Comparison of ENCODE assay signal across 11 cellular contexts in genomic region chr10:46516660-46517416, GRCh38. TPM values are rescaled to one million over a fixed set of nuclear protein-coding genes. Genes with fewer than 3 reads are reported as not detected.
DNase-seq lines count a peak whose midpoint lies in the region; ATAC-seq and TF ChIP-seq lines count a peak whose summit lies in the region.
"Had no signal": no experiment of that assay in that cellular context is flagged by ENCODE, and none has a peak within 500 bp of the region (broad histone marks: within the 10 kb centered on the region; RNA-seq: fewer than 3 reads in every experiment).

No MANE protein-coding gene starts in this region.

- no peaks in the 10 kb centered on the region for H3K36me3 Mint-ChIP-seq in activated T-helper 1 cell treated with anti-CD3 and anti-CD28 coated beads, Interleukin-12 subunit alpha, Interleukin-12 subunit beta, Interleukin-2, Interleukin-4 antibody, amounts not matched to agents 30 ng/mL and 10 ng/mL and 1 ng/mL, durations not matched to agents 14 hours and 24 hours and 36 hours (ENCODE audit: low read depth)
- H3K36me3 Mint-ChIP-seq: activated naive CD8-positive, alpha-beta T cell treated with anti-CD3 and anti-CD28 coated beads, Interleukin-2, amount 10 ng/mL, durations not matched to agents 7 days and 5 days had no signal

- H2AFZ ChIP-seq in ACC112 (ENCODE audit: low read length, unreplicated experiment), result peak overlapping the region; percentile 81

- no peaks in the 10 kb centered on the region for H3K79me2 ChIP-seq in ACC112 (ENCODE audit: control insufficient read depth, insufficient read depth, low read length, unreplicated experiment)

- H3K36me3 ChIP-seq in ACC112 (ENCODE audit: insufficient read depth, low read length) (no peaks in the 10 kb centered on the region), left lung (no peaks in the 10 kb centered on the region)
- H3K36me3 ChIP-seq: uterus had no signal

- H3K27ac Mint-ChIP-seq in activated T-helper 1 cell treated with anti-CD3 and anti-CD28 coated beads, Interleukin-12 subunit alpha, Interleukin-12 subunit beta, Interleukin-2, Interleukin-4 antibody, amounts not matched to agents 30 ng/mL and 10 ng/mL and 1 ng/mL, durations not matched to agents 14 hours and 24 hours and 36 hours, result no peak overlapping the region
- H3K27ac Mint-ChIP-seq: activated naive CD8-positive, alpha-beta T cell treated with anti-CD3 and anti-CD28 coated beads, Interleukin-2, amount 10 ng/mL, durations not matched to agents 7 days and 5 days had no signal

- in situ Hi-C loops in astrocyte of the spinal cord (cut with HindIII; ENCODE audit: low sequenced_read_pairs) (no loop called here), KBM-7 (cut with MboI; ENCODE audit: low pct_unique_long_range_greater_than_20kb, low sequenced_read_pairs) (no loop called here)

- H3K9me3 ChIP-seq in left lung, result no peaks in the 10 kb centered on the region
- H3K9me3 ChIP-seq: uterus had no signal

- H3K4me3 Mint-ChIP-seq in activated T-helper 1 cell treated with anti-CD3 and anti-CD28 coated beads, Interleukin-12 subunit alpha, Interleukin-12 subunit beta, Interleukin-2, Interleukin-4 antibody, amounts not matched to agents 30 ng/mL and 10 ng/mL and 1 ng/mL, durations not matched to agents 14 hours and 24 hours and 36 hours, result no peak overlapping the region
- H3K4me3 Mint-ChIP-seq: activated naive CD8-positive, alpha-beta T cell treated with anti-CD3 and anti-CD28 coated beads, Interleukin-2, amount 10 ng/mL, durations not matched to agents 7 days and 5 days had no signal

- no peaks in the 10 kb centered on the region for H3K9me3 Mint-ChIP-seq in activated T-helper 1 cell treated with anti-CD3 and anti-CD28 coated beads, Interleukin-12 subunit alpha, Interleukin-12 subunit beta, Interleukin-2, Interleukin-4 antibody, amounts not matched to agents 30 ng/mL and 10 ng/mL and 1 ng/mL, durations not matched to agents 14 hours and 24 hours and 36 hours
- H3K9me3 Mint-ChIP-seq: activated naive CD8-positive, alpha-beta T cell treated with anti-CD3 and anti-CD28 coated beads, Interleukin-2, amount 10 ng/mL, durations not matched to agents 7 days and 5 days had no signal

- H3K27me3 Mint-ChIP-seq in activated T-helper 1 cell treated with anti-CD3 and anti-CD28 coated beads, Interleukin-12 subunit alpha, Interleukin-12 subunit beta, Interleukin-2, Interleukin-4 antibody, amounts not matched to agents 30 ng/mL and 10 ng/mL and 1 ng/mL, durations not matched to agents 14 hours and 24 hours and 36 hours (ENCODE audit: insufficient read depth), result peaks cover 4% of the 10 kb centered on the region
- H3K27me3 Mint-ChIP-seq: activated naive CD8-positive, alpha-beta T cell treated with anti-CD3 and anti-CD28 coated beads, Interleukin-2, amount 10 ng/mL, durations not matched to agents 7 days and 5 days had no signal

- H3K27ac ChIP-seq in ACC112 (ENCODE audit: low read depth, low read length) (peak overlapping the region; percentile 23; the same call in 1 of the 2 replicates), left lung (no peak overlapping the region)
- H3K27ac ChIP-seq: uterus had no signal

- ATAC-seq in left lung, result peak; percentile 51
- no peak for ATAC-seq in HG03196 (IDR thresholded peaks at IDR 0.05; ENCODE audit: unreplicated experiment)
- no peak for ATAC-seq in HG03520 (IDR thresholded peaks at IDR 0.05; ENCODE audit: unreplicated experiment)
- ATAC-seq: K562 had no signal

- TF ChIP-seq CTCF in HFF-Myc (IDR thresholded peaks at IDR 0.05; ENCODE audit: low read depth, low read length, missing control alignments) (no peak), astrocyte of the spinal cord (IDR thresholded peaks at IDR 0.05; ENCODE audit: low read depth, low read length) (no peak), left lung (IDR thresholded peaks at IDR 0.05) (no peak)

- H3K4me1 Mint-ChIP-seq in activated T-helper 1 cell treated with anti-CD3 and anti-CD28 coated beads, Interleukin-12 subunit alpha, Interleukin-12 subunit beta, Interleukin-2, Interleukin-4 antibody, amounts not matched to agents 30 ng/mL and 10 ng/mL and 1 ng/mL, durations not matched to agents 14 hours and 24 hours and 36 hours (ENCODE audit: low read depth), result no peaks in the 10 kb centered on the region
- H3K4me1 Mint-ChIP-seq: activated naive CD8-positive, alpha-beta T cell treated with anti-CD3 and anti-CD28 coated beads, Interleukin-2, amount 10 ng/mL, durations not matched to agents 7 days and 5 days had no signal

- peaks cover 18% of the 10 kb centered on the region for H3K4me1 ChIP-seq in ACC112 (ENCODE audit: control insufficient read depth, insufficient read depth, low read length, unreplicated experiment)
- H3K4me1 ChIP-seq in left lung, result no peaks in the 10 kb centered on the region
- H3K4me1 ChIP-seq: uterus had no signal

- DNase-seq in HFF-Myc (ENCODE audit: extremely low read depth, low read depth) (peak; percentile 56), astrocyte of the spinal cord (ENCODE audit: low read depth, low spot score) (peak; percentile 76), left lung (peak in 1 of 2 donors; percentile 24), KBM-7 (no peak)
- DNase-seq in activated T-helper 1 cell treated with anti-CD3 and anti-CD28 coated beads, Interleukin-12 subunit alpha, Interleukin-12 subunit beta, Interleukin-2, Interleukin-4 antibody, amounts not matched to agents 30 ng/mL and 10 ng/mL and 1 ng/mL, durations not matched to agents 14 hours and 24 hours and 36 hours (ENCODE audit: low spot score), result no peak
- DNase-seq: activated naive CD8-positive, alpha-beta T cell treated with anti-CD3 and anti-CD28 coated beads, Interleukin-2, amount 10 ng/mL, durations not matched to agents 7 days and 5 days had no signal

- intact Hi-C loops in left lung (cut with DNase I), result no loop called here
- intact Hi-C loops in activated T-helper 1 cell treated with anti-CD3 and anti-CD28 coated beads, Interleukin-12 subunit alpha, Interleukin-12 subunit beta, Interleukin-2, Interleukin-4 antibody, amounts not matched to agents 30 ng/mL and 10 ng/mL and 1 ng/mL, durations not matched to agents 14 hours and 24 hours and 36 hours (cut with micrococcal nuclease), result no loop called here

- H3K4me3 ChIP-seq in ACC112 (ENCODE audit: low read depth, low read length) (no peak overlapping the region), HFF-Myc (replicated peaks; ENCODE audit: low read depth, low read length) (no peak overlapping the region), astrocyte of the spinal cord (ENCODE audit: low read depth, low read length) (no peak overlapping the region), left lung (no peak overlapping the region)
- H3K4me3 ChIP-seq: K562, uterus had no signal

- H3K27me3 ChIP-seq in ACC112 (ENCODE audit: insufficient read depth, low read length) (no peaks in the 10 kb centered on the region), left lung (no peaks in the 10 kb centered on the region)
- H3K27me3 ChIP-seq: uterus had no signal

RNA-seq across cellular contexts. Expression of gene GPRIN2, which starts 39.6 kb away (rescaled TPM):
- total RNA-seq in left lung, result 10 to 100 TPM; 20.2 to 39.8 TPM
- not detected in 2 replicates for total RNA-seq in activated T-helper 1 cell treated with anti-CD3 and anti-CD28 coated beads, Interleukin-12 subunit alpha, Interleukin-12 subunit beta, Interleukin-2, Interleukin-4 antibody, amounts not matched to agents 30 ng/mL and 10 ng/mL and 1 ng/mL, durations not matched to agents 14 hours and 24 hours and 36 hours
- total RNA-seq: activated naive CD8-positive, alpha-beta T cell treated with anti-CD3 and anti-CD28 coated beads, Interleukin-2, amount 10 ng/mL, durations not matched to agents 7 days and 5 days; K562 had no signal

RNA-seq across cellular contexts. Expression of gene NPY4R, which starts 51.1 kb away (rescaled TPM):
- under 1 TPM; 0.32 to 0.58 TPM for total RNA-seq in left lung
- not detected in 2 replicates for total RNA-seq in activated T-helper 1 cell treated with anti-CD3 and anti-CD28 coated beads, Interleukin-12 subunit alpha, Interleukin-12 subunit beta, Interleukin-2, Interleukin-4 antibody, amounts not matched to agents 30 ng/mL and 10 ng/mL and 1 ng/mL, durations not matched to agents 14 hours and 24 hours and 36 hours
- total RNA-seq: activated naive CD8-positive, alpha-beta T cell treated with anti-CD3 and anti-CD28 coated beads, Interleukin-2, amount 10 ng/mL, durations not matched to agents 7 days and 5 days; K562; uterus had no signal

Comparison
In these comparisons a context has a peak if more than half of its experiments do, and no peak if none do; other contexts are left out.
1. DNase-seq: peak in HFF-Myc (single experiment) and astrocyte of the spinal cord (single experiment); none in activated T-helper 1 cell treated with anti-CD3 and anti-CD28 coated beads, Interleukin-12 subunit alpha, Interleukin-12 subunit beta, Interleukin-2, Interleukin-4 antibody, amounts not matched to agents 30 ng/mL and 10 ng/mL and 1 ng/mL, durations not matched to agents 14 hours and 24 hours and 36 hours (single experiment) and KBM-7 (single experiment).
2. RNA of gene GPRIN2, which starts 39.6 kb away (total RNA-seq): 20.2 to 39.8 TPM in left lung; not detected in activated T-helper 1 cell treated with anti-CD3 and anti-CD28 coated beads, Interleukin-12 subunit alpha, Interleukin-12 subunit beta, Interleukin-2, Interleukin-4 antibody, amounts not matched to agents 30 ng/mL and 10 ng/mL and 1 ng/mL, durations not matched to agents 14 hours and 24 hours and 36 hours; every median in the first group is over 10 times any median in the second.